Comparison of ENCODE assay signal across 23 cellular contexts in genomic region chr18:23900979-23901378, GRCh38.
A peak's percentile ranks its signal among the peaks of the same experiment; 100 is the strongest.
DNase-seq lines count a peak whose midpoint lies in the region; ATAC-seq and TF ChIP-seq lines count a peak whose summit lies in the region.
"Had no signal": no experiment of that assay in that cellular context is flagged by ENCODE, and none has a peak within 500 bp of the region (broad histone marks: within the 10 kb centered on the region; RNA-seq: fewer than 3 reads in every experiment).

No MANE protein-coding gene starts in this region.

- no peak overlapping the region for H3K27ac Mint-ChIP-seq in activated naive CD4-positive, alpha-beta T cell treated with anti-CD3 and anti-CD28 coated beads for 36 hours
- H3K27ac Mint-ChIP-seq in activated naive CD4-positive, alpha-beta T cell treated with anti-CD3 and anti-CD28 coated beads, Interleukin-2, amount 10 ng/mL, durations not matched to agents 7 days and 5 days, result no peak overlapping the region
- no peak overlapping the region for H3K27ac Mint-ChIP-seq in activated T-helper 2 cell treated with anti-CD3 and anti-CD28 coated beads, Interferon-gamma antibody, Interleukin-2, Interleukin-4, amounts not matched to agents 10 μg/mL and 5 μg/mL and 100 μg/mL, durations not matched to agents 14 hours and 24 hours and 36 hours
- H3K27ac Mint-ChIP-seq in stimulated activated effector memory CD8-positive, alpha-beta T cell treated with anti-CD3 and anti-CD28 coated beads, Interleukin-12 subunit alpha, Interleukin-12 subunit beta, amount 100 ng/mL, for 72 hours, result no peak overlapping the region
- H3K27ac Mint-ChIP-seq: IgD-negative memory B cell had no signal

- no peaks in the 10 kb centered on the region for H3K36me3 Mint-ChIP-seq in activated naive CD4-positive, alpha-beta T cell treated with anti-CD3 and anti-CD28 coated beads for 36 hours (ENCODE audit: low read depth)
- H3K36me3 Mint-ChIP-seq in activated naive CD4-positive, alpha-beta T cell treated with anti-CD3 and anti-CD28 coated beads, Interleukin-2, amount 10 ng/mL, durations not matched to agents 7 days and 5 days, result no peaks in the 10 kb centered on the region
- no peaks in the 10 kb centered on the region for H3K36me3 Mint-ChIP-seq in activated T-helper 2 cell treated with anti-CD3 and anti-CD28 coated beads, Interferon-gamma antibody, Interleukin-2, Interleukin-4, amounts not matched to agents 10 μg/mL and 5 μg/mL and 100 μg/mL, durations not matched to agents 14 hours and 24 hours and 36 hours (ENCODE audit: low read depth)
- no peaks in the 10 kb centered on the region for H3K36me3 Mint-ChIP-seq in stimulated activated effector memory CD8-positive, alpha-beta T cell treated with anti-CD3 and anti-CD28 coated beads, Interleukin-12 subunit alpha, Interleukin-12 subunit beta, amount 100 ng/mL, for 72 hours
- H3K36me3 Mint-ChIP-seq: IgD-negative memory B cell had no signal

- H3K4me3 ChIP-seq in cardiac fibroblast (replicated peaks in 1 of 2; ENCODE audit: low read depth in 2 of 2, low read length in 2 of 2), result no peak overlapping the region
- H3K4me3 ChIP-seq: mucosa of descending colon, psoas muscle had no signal

- H3K9me3 Mint-ChIP-seq in activated naive CD4-positive, alpha-beta T cell treated with anti-CD3 and anti-CD28 coated beads for 36 hours, result no peaks in the 10 kb centered on the region
- no peaks in the 10 kb centered on the region for H3K9me3 Mint-ChIP-seq in activated naive CD4-positive, alpha-beta T cell treated with anti-CD3 and anti-CD28 coated beads, Interleukin-2, amount 10 ng/mL, durations not matched to agents 7 days and 5 days
- no peaks in the 10 kb centered on the region for H3K9me3 Mint-ChIP-seq in activated T-helper 2 cell treated with anti-CD3 and anti-CD28 coated beads, Interferon-gamma antibody, Interleukin-2, Interleukin-4, amounts not matched to agents 10 μg/mL and 5 μg/mL and 100 μg/mL, durations not matched to agents 14 hours and 24 hours and 36 hours
- H3K9me3 Mint-ChIP-seq in stimulated activated effector memory CD8-positive, alpha-beta T cell treated with anti-CD3 and anti-CD28 coated beads, Interleukin-12 subunit alpha, Interleukin-12 subunit beta, amount 100 ng/mL, for 72 hours, result no peaks in the 10 kb centered on the region
- H3K9me3 Mint-ChIP-seq: IgD-negative memory B cell had no signal

- intact Hi-C loops in activated naive CD4-positive, alpha-beta T cell treated with anti-CD3 and anti-CD28 coated beads for 36 hours (cut with micrococcal nuclease), result no loop called here
- intact Hi-C loops in activated T-helper 2 cell treated with anti-CD3 and anti-CD28 coated beads, Interferon-gamma antibody, Interleukin-2, Interleukin-4, amounts not matched to agents 10 μg/mL and 5 μg/mL and 100 μg/mL, durations not matched to agents 14 hours and 24 hours and 36 hours (cut with micrococcal nuclease), result no loop called here

- peaks cover 2% of the 10 kb centered on the region for H3K27me3 Mint-ChIP-seq in activated naive CD4-positive, alpha-beta T cell treated with anti-CD3 and anti-CD28 coated beads for 36 hours (ENCODE audit: low read depth)
- H3K27me3 Mint-ChIP-seq in activated naive CD4-positive, alpha-beta T cell treated with anti-CD3 and anti-CD28 coated beads, Interleukin-2, amount 10 ng/mL, durations not matched to agents 7 days and 5 days, result peaks cover 30% of the 10 kb centered on the region
- H3K27me3 Mint-ChIP-seq in activated T-helper 2 cell treated with anti-CD3 and anti-CD28 coated beads, Interferon-gamma antibody, Interleukin-2, Interleukin-4, amounts not matched to agents 10 μg/mL and 5 μg/mL and 100 μg/mL, durations not matched to agents 14 hours and 24 hours and 36 hours (ENCODE audit: low read depth), result peaks cover 25% of the 10 kb centered on the region
- H3K27me3 Mint-ChIP-seq: IgD-negative memory B cell had no signal

- no peak overlapping the region for H3K4me3 Mint-ChIP-seq in activated naive CD4-positive, alpha-beta T cell treated with anti-CD3 and anti-CD28 coated beads for 36 hours
- H3K4me3 Mint-ChIP-seq in activated naive CD4-positive, alpha-beta T cell treated with anti-CD3 and anti-CD28 coated beads, Interleukin-2, amount 10 ng/mL, durations not matched to agents 7 days and 5 days, result no peak overlapping the region
- H3K4me3 Mint-ChIP-seq in activated T-helper 2 cell treated with anti-CD3 and anti-CD28 coated beads, Interferon-gamma antibody, Interleukin-2, Interleukin-4, amounts not matched to agents 10 μg/mL and 5 μg/mL and 100 μg/mL, durations not matched to agents 14 hours and 24 hours and 36 hours (ENCODE audit: low read depth), result no peak overlapping the region
- no peak overlapping the region for H3K4me3 Mint-ChIP-seq in stimulated activated effector memory CD8-positive, alpha-beta T cell treated with anti-CD3 and anti-CD28 coated beads, Interleukin-12 subunit alpha, Interleukin-12 subunit beta, amount 100 ng/mL, for 72 hours
- H3K4me3 Mint-ChIP-seq: IgD-negative memory B cell had no signal

- CTCF ChIA-PET in activated naive CD4-positive, alpha-beta T cell treated with anti-CD3 and anti-CD28 coated beads for 36 hours (lab: Charles Lee), result interaction anchor here (0.7 to 2.2 kb wide), 2 partner anchors 18 to 149 kb away, joined by 3 to 12 read pairs; no protein-coding TSS in a partner anchor
- CTCF ChIA-PET in activated naive CD4-positive, alpha-beta T cell treated with anti-CD3 and anti-CD28 coated beads, Interleukin-2, amount 10 ng/mL, durations not matched to agents 7 days and 5 days (lab: Charles Lee), result no interaction called here

- no peak for ATAC-seq in stimulated activated effector memory CD8-positive, alpha-beta T cell treated with anti-CD3 and anti-CD28 coated beads, Interleukin-12 subunit alpha, Interleukin-12 subunit beta, amount 100 ng/mL, for 72 hours
- ATAC-seq: HCT116, left lobe of liver, mucosa of descending colon, psoas muscle had no signal

- DNase-seq in activated naive CD4-positive, alpha-beta T cell treated with anti-CD3 and anti-CD28 coated beads for 36 hours, result peak; percentile 8
- no peak for DNase-seq in activated naive CD4-positive, alpha-beta T cell treated with anti-CD3 and anti-CD28 coated beads, Interleukin-2, amount 10 ng/mL, durations not matched to agents 7 days and 5 days
- DNase-seq in NCI-H69 (lab: John Stamatoyannopoulos, UW) (peak; percentile 54), cardiac fibroblast (ENCODE audit: low read depth in 2 of 2) (peak; percentile 28 to 57), lung microvascular endothelial cell (ENCODE audit: low read depth in 2 of 2) (peak; percentile 92 to 94), AG08395 (ENCODE audit: low spot score) (no peak)
- no peak for DNase-seq in activated T-helper 2 cell treated with anti-CD3 and anti-CD28 coated beads, Interferon-gamma antibody, Interleukin-2, Interleukin-4, amounts not matched to agents 10 μg/mL and 5 μg/mL and 100 μg/mL, durations not matched to agents 14 hours and 24 hours and 36 hours (ENCODE audit: low spot score)
- DNase-seq in stimulated activated effector memory CD8-positive, alpha-beta T cell treated with anti-CD3 and anti-CD28 coated beads, Interleukin-12 subunit alpha, Interleukin-12 subunit beta, amount 100 ng/mL, for 72 hours (ENCODE audit: low spot score in 2 of 2), result no peak
- DNase-seq: activated CD4-positive, alpha-beta T cell treated with anti-CD3 and anti-CD28 coated beads for 4 hours; activated CD8-positive, alpha-beta memory T cell treated with anti-CD3 and anti-CD28 coated beads, Interleukin-2, amount 50 U/mL, for 4 hours; brain microvascular endothelial cell; C1 segment of cervical spinal cord; cortex of kidney; GF-D8; mucosa of descending colon; NCI-H2029 treated with DMSO at 0.1 percent for 48 hours; NCI-H510A; psoas muscle; stimulated activated CD4-positive, alpha-beta T cell treated with anti-CD3 and anti-CD28 coated beads, Interleukin-4, amount 100 ng/mL, for 4 hours; substantia nigra had no signal

- peaks cover 6% of the 10 kb centered on the region for H3K4me1 Mint-ChIP-seq in activated naive CD4-positive, alpha-beta T cell treated with anti-CD3 and anti-CD28 coated beads for 36 hours (ENCODE audit: low read depth)
- peaks cover 6% of the 10 kb centered on the region for H3K4me1 Mint-ChIP-seq in activated naive CD4-positive, alpha-beta T cell treated with anti-CD3 and anti-CD28 coated beads, Interleukin-2, amount 10 ng/mL, durations not matched to agents 7 days and 5 days
- no peaks in the 10 kb centered on the region for H3K4me1 Mint-ChIP-seq in activated T-helper 2 cell treated with anti-CD3 and anti-CD28 coated beads, Interferon-gamma antibody, Interleukin-2, Interleukin-4, amounts not matched to agents 10 μg/mL and 5 μg/mL and 100 μg/mL, durations not matched to agents 14 hours and 24 hours and 36 hours (ENCODE audit: low read depth)
- peaks cover 7% of the 10 kb centered on the region for H3K4me1 Mint-ChIP-seq in stimulated activated effector memory CD8-positive, alpha-beta T cell treated with anti-CD3 and anti-CD28 coated beads, Interleukin-12 subunit alpha, Interleukin-12 subunit beta, amount 100 ng/mL, for 72 hours

- TF ChIP-seq CTCF in cardiac fibroblast (IDR thresholded peaks at IDR 0.05; ENCODE audit: low read depth, low read length), result no peak

Comparison
In these comparisons a context has a peak if more than half of its experiments do, and no peak if none do; other contexts are left out.
1. DNase-seq: peak in activated naive CD4-positive, alpha-beta T cell treated with anti-CD3 and anti-CD28 coated beads for 36 hours (single experiment), NCI-H69 (single experiment), cardiac fibroblast (2 of 2) and lung microvascular endothelial cell (2 of 2); none in activated naive CD4-positive, alpha-beta T cell treated with anti-CD3 and anti-CD28 coated beads, Interleukin-2, amount 10 ng/mL, durations not matched to agents 7 days and 5 days (single experiment), activated T-helper 2 cell treated with anti-CD3 and anti-CD28 coated beads, Interferon-gamma antibody, Interleukin-2, Interleukin-4, amounts not matched to agents 10 μg/mL and 5 μg/mL and 100 μg/mL, durations not matched to agents 14 hours and 24 hours and 36 hours (single experiment), AG08395 (single experiment) and stimulated activated effector memory CD8-positive, alpha-beta T cell treated with anti-CD3 and anti-CD28 coated beads, Interleukin-12 subunit alpha, Interleukin-12 subunit beta, amount 100 ng/mL, for 72 hours (0 of 2).